ENCODE assay signal across 1 cellular context in the genomic region with DNA sequence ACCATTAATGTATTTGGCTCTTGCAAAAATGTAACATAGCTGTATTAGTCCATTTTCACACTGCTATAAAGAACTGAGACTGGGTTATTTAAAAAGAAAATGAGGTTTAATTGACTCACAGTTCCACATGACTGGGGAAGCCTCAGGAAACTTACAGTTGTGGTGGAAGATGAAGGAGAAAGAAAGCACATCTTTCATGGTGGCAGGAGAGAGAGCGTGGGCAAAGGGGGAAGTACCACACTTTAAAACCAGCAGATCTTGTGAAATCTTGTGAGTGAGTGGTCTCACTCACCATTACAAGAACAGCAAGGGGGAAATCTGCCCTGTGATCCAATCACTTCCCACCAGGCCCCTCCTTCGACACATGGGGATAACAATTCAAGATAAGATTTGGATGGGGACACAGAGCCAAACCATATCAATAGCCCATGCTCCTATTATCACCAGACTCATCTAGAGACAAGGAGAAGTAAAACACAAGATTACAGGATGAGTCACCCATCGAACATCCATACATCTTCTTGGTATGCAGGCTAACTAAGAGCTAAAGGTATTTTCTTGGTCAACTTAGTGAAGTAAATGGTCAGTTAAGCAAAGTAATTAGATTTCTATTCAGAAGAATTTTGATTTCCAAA.
TF ChIP-seq lines count a peak whose summit lies in the region.

No MANE protein-coding gene starts in this region.

TF ChIP-seq in K562, 482 proteins besides CTCF, POLR2A, EP300 and RAD21:
- TF ChIP-seq JUND (IDR thresholded peaks at IDR 0.05; ENCODE audit: borderline replicate concordance, low read depth, low read length) (peak; percentile 31; the same call in 1 of the 2 replicates), JUND (tag; IDR thresholded peaks at IDR 0.05; ENCODE audit: borderline replicate concordance, low read depth, low read length) (peak; percentile 47; the same call in 1 of the 3 replicates), SMAD1 (IDR thresholded peaks at IDR 0.05; ENCODE audit: low read depth, low read length, partially characterized antibody) (no peak), CBFA2T3 (IDR thresholded peaks at IDR 0.05) (peak; percentile 26; the same call in 1 of the 2 replicates), FOSL1 (tag; conservative IDR thresholded peaks at IDR 0.05) (peak; percentile 59)
